23 cellular contexts compared by ENCODE assay signal in the genomic region with DNA sequence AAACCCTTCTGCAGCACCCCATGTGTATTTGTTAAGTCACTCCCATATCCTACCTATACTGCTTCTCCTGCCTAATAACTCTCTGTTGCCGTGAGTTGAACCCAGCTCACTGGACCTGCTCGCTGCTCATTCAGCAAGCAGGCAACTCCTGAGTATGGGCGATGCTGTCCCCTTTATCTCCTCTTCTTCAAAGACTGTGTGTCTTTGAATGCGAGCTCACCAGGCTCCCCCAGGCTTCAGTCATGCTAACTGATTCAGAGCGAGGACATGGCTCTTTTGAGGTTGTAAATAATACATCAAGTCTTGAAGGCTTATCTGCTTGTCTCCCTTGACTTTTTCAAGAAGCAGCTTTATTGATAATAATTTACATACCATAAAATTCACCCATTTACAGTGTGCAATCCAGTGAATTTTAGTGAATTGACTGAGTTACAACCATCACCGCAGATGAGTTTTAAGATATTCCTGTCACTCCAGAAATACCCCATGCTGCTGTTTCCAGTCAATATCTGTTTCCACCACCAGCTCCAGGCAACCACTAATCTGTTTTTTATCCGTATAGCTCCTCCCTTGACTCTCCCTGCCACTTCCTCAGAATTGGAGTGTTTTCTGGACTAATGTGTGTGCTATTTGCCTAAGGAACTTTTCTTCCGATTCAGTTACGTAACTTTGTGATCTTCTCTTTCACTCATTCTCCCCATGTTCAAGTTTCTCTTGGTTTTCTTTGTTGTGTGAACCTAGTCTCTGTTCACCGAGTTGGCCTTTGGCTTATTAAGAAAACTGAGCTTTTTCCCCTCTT.
A peak's percentile ranks its signal among the peaks of the same experiment; 100 is the strongest.
DNase-seq lines count a peak whose midpoint lies in the region; ATAC-seq, FAIRE-seq and TF ChIP-seq lines count a peak whose summit lies in the region.
"Had no signal": no experiment of that assay in that cellular context is flagged by ENCODE, and none has a peak within 500 bp of the region (broad histone marks: within the 10 kb centered on the region; RNA-seq: fewer than 3 reads in every experiment).

No MANE protein-coding gene starts in this region.

- H3K9me3 Mint-ChIP-seq in GM23338 (no peaks in the 10 kb centered on the region; the same call in 2 of the 3 replicates), progenitor cell of endocrine pancreas (ENCODE audit: low read depth) (peaks cover 4% of the 10 kb centered on the region)
- H3K9me3 Mint-ChIP-seq: T-cell had no signal

- H3K4me3 ChIP-seq in GM23338, result no peak overlapping the region
- no peak overlapping the region for H3K4me3 ChIP-seq in keratinocyte (ENCODE audit: control insufficient read depth in 2 of 3, extremely low read depth in 1 of 3, insufficient read depth in 2 of 3, low read depth in 1 of 3, low read length in 3 of 3)
- H3K4me3 ChIP-seq: Peyer's patch, SJCRH30 had no signal

- H3K27me3 ChIP-seq in GM23338 (ENCODE audit: insufficient read depth) (no peaks in the 10 kb centered on the region), keratinocyte (ENCODE audit: control insufficient read depth, extremely low read depth, insufficient read depth, low read length) (no peaks in the 10 kb centered on the region)
- H3K27me3 ChIP-seq: Peyer's patch had no signal

- H3K27ac ChIP-seq in GM23338 (ENCODE audit: low read depth), result no peak overlapping the region
- no peak overlapping the region for H3K27ac ChIP-seq in keratinocyte (ENCODE audit: control insufficient read depth, insufficient read depth, low read length)
- H3K27ac ChIP-seq: Peyer's patch, SJCRH30 had no signal

- H3K4me3 Mint-ChIP-seq in GM23338 (no peak overlapping the region; the same call in 2 of the 3 replicates), progenitor cell of endocrine pancreas (ENCODE audit: low read depth) (no peak overlapping the region)
- H3K4me3 Mint-ChIP-seq: B cell; CD4-positive, CD25-positive, alpha-beta regulatory T cell; IgD-negative memory B cell; T-cell had no signal

- H3K36me3 ChIP-seq in GM23338 (ENCODE audit: insufficient read depth) (no peaks in the 10 kb centered on the region), keratinocyte (ENCODE audit: control insufficient read depth in 2 of 2, extremely low read depth in 1 of 2, insufficient read depth in 2 of 2, low read length in 2 of 2) (no peaks in the 10 kb centered on the region)
- H3K36me3 ChIP-seq: Peyer's patch, SJCRH30 had no signal

- H3K4me2 ChIP-seq in GM23338 (0 out of 2 replicates have a peak overlapping the region, but pooled peaks have one; percentile 0), keratinocyte (ENCODE audit: control insufficient read depth, extremely low read depth, insufficient read depth, low read depth, low read length) (no peak overlapping the region)

- DNase-seq in GM23338 (ENCODE audit: low spot score), result peak; percentile 23
- peak; percentile 72 for DNase-seq in amniotic epithelial cell (ENCODE audit: low read depth)
- no peak for DNase-seq in keratinocyte (ENCODE audit: low read depth, low spot score)
- no peak for DNase-seq in progenitor cell of endocrine pancreas (ENCODE audit: low spot score, unreplicated experiment)
- DNase-seq in GM10266 (ENCODE audit: extremely low spot score), result no peak
- no peak for DNase-seq in AG20443 (ENCODE audit: low spot score)
- DNase-seq: CD4-positive, CD25-positive, alpha-beta regulatory T cell; DND-41; HCEC 1CT; Kasumi-1; NCI-H1694; NCI-H2081; NCI-H2171; NCI-H345; NCI-H774; Peyer's patch; SJCRH30; T-cell had no signal

- H3K9me3 ChIP-seq in keratinocyte (ENCODE audit: control insufficient read depth, low read depth, low read length), result no peaks in the 10 kb centered on the region
- H3K9me3 ChIP-seq: Peyer's patch had no signal

- H3K36me3 Mint-ChIP-seq in GM23338 (ENCODE audit: low read depth) (no peaks in the 10 kb centered on the region), progenitor cell of endocrine pancreas (ENCODE audit: insufficient read depth) (no peaks in the 10 kb centered on the region)
- H3K36me3 Mint-ChIP-seq: CD4-positive, CD25-positive, alpha-beta regulatory T cell; T-cell had no signal

- H3K9me1 ChIP-seq in keratinocyte (ENCODE audit: control insufficient read depth, extremely low read depth, insufficient read depth, low read length), result no peaks in the 10 kb centered on the region

- H3F3A ChIP-seq in GM23338 (replicated peaks; ENCODE audit: low read depth), result no peaks in the 10 kb centered on the region

- TF ChIP-seq CTCF in GM23338 (conservative IDR thresholded peaks at IDR 0.05; ENCODE audit: low read depth in 2 of 2) (no peak), keratinocyte (optimal IDR thresholded peaks at IDR 0.05 in 1 of 3, IDR thresholded peaks at IDR 0.05 in 1 of 3, conservative IDR thresholded peaks at IDR 0.05 in 1 of 3; ENCODE audit: extremely low read depth in 1 of 3, insufficient read depth in 2 of 3, low read length in 3 of 3) (no peak), progenitor cell of endocrine pancreas (IDR thresholded peaks at IDR 0.05; ENCODE audit: unreplicated experiment) (no peak), GM10266 (IDR thresholded peaks at IDR 0.05; ENCODE audit: control insufficient read depth, insufficient read depth, low read depth, missing control alignments) (no peak)

- H3K9me2 ChIP-seq in GM23338 (ENCODE audit: insufficient read depth), result no peaks in the 10 kb centered on the region; the same call in 1 of the 2 replicates

- ATAC-seq in GM23338, result peak; percentile 93
- no peak for ATAC-seq in HG02798 (IDR thresholded peaks at IDR 0.05; ENCODE audit: poor library complexity, unreplicated experiment)
- ATAC-seq: T-cell had no signal

- H3K4me1 ChIP-seq in GM23338 (ENCODE audit: insufficient read depth) (peaks cover 17% of the 10 kb centered on the region), keratinocyte (ENCODE audit: control insufficient read depth, extremely low read depth, insufficient read depth, low read length) (no peaks in the 10 kb centered on the region)
- H3K4me1 ChIP-seq: Peyer's patch, SJCRH30 had no signal

- H2AFZ ChIP-seq in GM23338 (no peak overlapping the region), keratinocyte (ENCODE audit: control insufficient read depth, low read length) (peak overlapping the region; percentile 58)

- peaks cover 23% of the 10 kb centered on the region for H3K4me1 Mint-ChIP-seq in GM23338
- H3K4me1 Mint-ChIP-seq in progenitor cell of endocrine pancreas (ENCODE audit: low read depth), result peaks cover 7% of the 10 kb centered on the region
- H3K4me1 Mint-ChIP-seq: B cell; CD4-positive, CD25-positive, alpha-beta regulatory T cell had no signal

- H3K9ac ChIP-seq in keratinocyte (ENCODE audit: control insufficient read depth, extremely low read depth, insufficient read depth, low read length), result no peak overlapping the region

- peak; percentile 36 for FAIRE-seq in keratinocyte (lab: Jason Lieb, UNC)
- FAIRE-seq: A204.1, GM18507 had no signal

- peaks cover 3% of the 10 kb centered on the region for H3K27me3 Mint-ChIP-seq in GM23338 (ENCODE audit: insufficient read depth, low read depth, poor library complexity)
- no peaks in the 10 kb centered on the region for H3K27me3 Mint-ChIP-seq in progenitor cell of endocrine pancreas

- no peaks in the 10 kb centered on the region for H3K79me2 ChIP-seq in GM23338 (replicated peaks; ENCODE audit: insufficient read depth)
- no peaks in the 10 kb centered on the region for H3K79me2 ChIP-seq in keratinocyte (ENCODE audit: control insufficient read depth, insufficient read depth, low read length)

- dilution Hi-C loops in keratinocyte (cut with MboI; ENCODE audit: extremely low pct_ligation_motif_present, low sequenced_read_pairs), result no loop called here

- no peak overlapping the region for H3K27ac Mint-ChIP-seq in GM23338
- H3K27ac Mint-ChIP-seq in progenitor cell of endocrine pancreas, result peak overlapping the region; percentile 65
- H3K27ac Mint-ChIP-seq: B cell; CD4-positive, CD25-positive, alpha-beta regulatory T cell; IgD-negative memory B cell; T-cell had no signal

- H4K20me1 ChIP-seq in GM23338 (replicated peaks; ENCODE audit: insufficient read depth), result no peaks in the 10 kb centered on the region
- H4K20me1 ChIP-seq in keratinocyte (ENCODE audit: control insufficient read depth, extremely low read depth, insufficient read depth, low read length), result no peaks in the 10 kb centered on the region

TF ChIP-seq in GM23338, 12 proteins besides CTCF, POLR2A, EP300 and RAD21:
- TF ChIP-seq EZH2 (IDR thresholded peaks at IDR 0.05; ENCODE audit: low read depth, unreplicated experiment) (no peak), EZH2phosphoT487 (IDR thresholded peaks at IDR 0.05; ENCODE audit: unreplicated experiment) (no peak), ETS1 (IDR thresholded peaks at IDR 0.05) (no peak)
- TF ChIP-seq, protein P1, sequence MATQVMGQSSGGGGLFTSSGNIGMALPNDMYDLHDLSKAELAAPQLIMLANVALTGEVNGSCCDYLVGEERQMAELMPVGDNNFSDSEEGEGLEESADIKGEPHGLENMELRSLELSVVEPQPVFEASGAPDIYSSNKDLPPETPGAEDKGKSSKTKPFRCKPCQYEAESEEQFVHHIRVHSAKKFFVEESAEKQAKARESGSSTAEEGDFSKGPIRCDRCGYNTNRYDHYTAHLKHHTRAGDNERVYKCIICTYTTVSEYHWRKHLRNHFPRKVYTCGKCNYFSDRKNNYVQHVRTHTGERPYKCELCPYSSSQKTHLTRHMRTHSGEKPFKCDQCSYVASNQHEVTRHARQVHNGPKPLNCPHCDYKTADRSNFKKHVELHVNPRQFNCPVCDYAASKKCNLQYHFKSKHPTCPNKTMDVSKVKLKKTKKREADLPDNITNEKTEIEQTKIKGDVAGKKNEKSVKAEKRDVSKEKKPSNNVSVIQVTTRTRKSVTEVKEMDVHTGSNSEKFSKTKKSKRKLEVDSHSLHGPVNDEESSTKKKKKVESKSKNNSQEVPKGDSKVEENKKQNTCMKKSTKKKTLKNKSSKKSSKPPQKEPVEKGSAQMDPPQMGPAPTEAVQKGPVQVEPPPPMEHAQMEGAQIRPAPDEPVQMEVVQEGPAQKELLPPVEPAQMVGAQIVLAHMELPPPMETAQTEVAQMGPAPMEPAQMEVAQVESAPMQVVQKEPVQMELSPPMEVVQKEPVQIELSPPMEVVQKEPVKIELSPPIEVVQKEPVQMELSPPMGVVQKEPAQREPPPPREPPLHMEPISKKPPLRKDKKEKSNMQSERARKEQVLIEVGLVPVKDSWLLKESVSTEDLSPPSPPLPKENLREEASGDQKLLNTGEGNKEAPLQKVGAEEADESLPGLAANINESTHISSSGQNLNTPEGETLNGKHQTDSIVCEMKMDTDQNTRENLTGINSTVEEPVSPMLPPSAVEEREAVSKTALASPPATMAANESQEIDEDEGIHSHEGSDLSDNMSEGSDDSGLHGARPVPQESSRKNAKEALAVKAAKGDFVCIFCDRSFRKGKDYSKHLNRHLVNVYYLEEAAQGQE (IDR thresholded peaks at IDR 0.05; ENCODE audit: unreplicated experiment), result no peak

Comparison
In these comparisons a context has a peak if more than half of its experiments do, and no peak if none do; other contexts are left out.
1. DNase-seq: peak in GM23338 (single experiment) and amniotic epithelial cell (single experiment); none in keratinocyte (single experiment), progenitor cell of endocrine pancreas (single experiment), GM10266 (single experiment) and AG20443 (single experiment).